Comparison of ENCODE assay signal across 21 cellular contexts in genomic region chr18:2924920-2925319, GRCh38.
"Had no signal": no experiment of that assay in that cellular context is flagged by ENCODE, and none has a peak within 500 bp of the region (broad histone marks: within the 10 kb centered on the region; RNA-seq: fewer than 3 reads in every experiment).

No MANE protein-coding gene starts in this region.

- DNase-seq: activated CD4-positive, alpha-beta T cell treated with anti-CD3 and anti-CD28 coated beads for 1 hour; activated CD4-positive, alpha-beta T cell treated with anti-CD3 and anti-CD28 coated beads, Interleukin-2, amount 50 U/mL, for 1 hour; activated CD8-positive, alpha-beta memory T cell treated with anti-CD3 and anti-CD28 coated beads for 24 hours; activated CD8-positive, alpha-beta memory T cell treated with anti-CD3 and anti-CD28 coated beads, Interleukin-2, amount 50 U/mL, for 4 hours; activated naive CD4-positive, alpha-beta T cell treated with anti-CD3 and anti-CD28 coated beads for 36 hours; activated T-cell treated with anti-CD3 and anti-CD28 coated beads, Interleukin-2, amount 50 U/mL, for 48 hours; amniotic stem cell; heart right ventricle; islet precursor cell; lower lobe of right lung; mesendoderm; mucosa of descending colon; psoas muscle; right cardiac atrium; SK-N-SH; stimulated activated CD4-positive, alpha-beta T cell treated with anti-CD3 and anti-CD28 coated beads, Interleukin-4, amount 100 ng/mL, for 24 hours; stimulated activated naive CD8-positive, alpha-beta T cell treated with anti-CD3 and anti-CD28 coated beads, Interleukin-15, amount 100 ng/mL, for 72 hours had no signal

- H3K27ac Mint-ChIP-seq: activated naive CD4-positive, alpha-beta T cell treated with anti-CD3 and anti-CD28 coated beads for 36 hours; T-helper 2 cell treated with Interferon-gamma antibody and Interleukin-4, amounts not matched to agents 5 μg/mL and 100 μg/mL, for 36 hours had no signal

- H3K4me3 ChIP-seq: breast epithelium, heart right ventricle, lower lobe of right lung, mucosa of descending colon, psoas muscle, tibial nerve had no signal

- H3K4me2 ChIP-seq: SK-N-SH had no signal

- H3K9ac ChIP-seq: SK-N-SH had no signal

- ATAC-seq: lower lobe of right lung; mucosa of descending colon; psoas muscle; right cardiac atrium; stimulated activated naive CD8-positive, alpha-beta T cell treated with anti-CD3 and anti-CD28 coated beads, Interleukin-15, amount 100 ng/mL, for 72 hours had no signal

- H3K9me3 Mint-ChIP-seq: activated naive CD4-positive, alpha-beta T cell treated with anti-CD3 and anti-CD28 coated beads for 36 hours; stimulated activated naive CD8-positive, alpha-beta T cell treated with anti-CD3 and anti-CD28 coated beads, Interleukin-15, amount 100 ng/mL, for 72 hours; T-helper 2 cell treated with Interferon-gamma antibody and Interleukin-4, amounts not matched to agents 5 μg/mL and 100 μg/mL, for 36 hours had no signal

- H3K27ac ChIP-seq: breast epithelium, epithelial cell of prostate, heart right ventricle, lower lobe of right lung, psoas muscle, tibial nerve had no signal

- H3K27me3 Mint-ChIP-seq: stimulated activated naive CD8-positive, alpha-beta T cell treated with anti-CD3 and anti-CD28 coated beads, Interleukin-15, amount 100 ng/mL, for 72 hours had no signal

- H3K4me3 Mint-ChIP-seq: activated naive CD4-positive, alpha-beta T cell treated with anti-CD3 and anti-CD28 coated beads for 36 hours; stimulated activated naive CD8-positive, alpha-beta T cell treated with anti-CD3 and anti-CD28 coated beads, Interleukin-15, amount 100 ng/mL, for 72 hours; T-helper 2 cell treated with Interferon-gamma antibody and Interleukin-4, amounts not matched to agents 5 μg/mL and 100 μg/mL, for 36 hours had no signal

- H3K27me3 ChIP-seq: breast epithelium, heart right ventricle, tibial nerve had no signal

- H3K9me3 ChIP-seq: breast epithelium, heart right ventricle, lower lobe of right lung, mucosa of descending colon, psoas muscle, SK-N-SH, tibial nerve had no signal

- H3K4me1 ChIP-seq: breast epithelium, lower lobe of right lung, psoas muscle, tibial nerve had no signal
